In genomic region chr1:88399690-88400089, GRCh38 we compare ENCODE assay signal across 13 cellular contexts.
DNase-seq lines count a peak whose midpoint lies in the region; ATAC-seq, FAIRE-seq and TF ChIP-seq lines count a peak whose summit lies in the region.
"Had no signal": no experiment of that assay in that cellular context is flagged by ENCODE, and none has a peak within 500 bp of the region (broad histone marks: within the 10 kb centered on the region; RNA-seq: fewer than 3 reads in every experiment).

No MANE protein-coding gene starts in this region.

- DNase-seq in UCSD-AML1 (lab: John Stamatoyannopoulos, UW; ENCODE audit: unreplicated experiment) (no peak), Ammon's horn (ENCODE audit: low spot score) (no peak), NCI-H2227 (lab: John Stamatoyannopoulos, UW; ENCODE audit: unreplicated experiment) (no peak), GM12892 (ENCODE audit: insufficient read length) (no peak)
- DNase-seq: naive thymus-derived CD8-positive, alpha-beta T cell; NCI-H1048; sigmoid colon had no signal

- TF ChIP-seq POLR2A in GM12892 (IDR thresholded peaks at IDR 0.05; ENCODE audit: low read depth, low read length) = no peak

- no peak for FAIRE-seq in GM12892 (lab: Jason Lieb, UNC)
- FAIRE-seq: GM19239, RCC 7860 had no signal

- ATAC-seq in GM18867 (IDR thresholded peaks at IDR 0.05; ENCODE audit: unreplicated experiment) (peak; percentile 71), GM21423 (IDR thresholded peaks at IDR 0.05; ENCODE audit: unreplicated experiment) (peak; percentile 68), HG02938 (IDR thresholded peaks at IDR 0.05; ENCODE audit: unreplicated experiment) (peak; percentile 75), HG03460 (IDR thresholded peaks at IDR 0.05; ENCODE audit: unreplicated experiment) (peak; percentile 81)
- ATAC-seq: naive thymus-derived CD8-positive, alpha-beta T cell had no signal
